In the genomic region with DNA sequence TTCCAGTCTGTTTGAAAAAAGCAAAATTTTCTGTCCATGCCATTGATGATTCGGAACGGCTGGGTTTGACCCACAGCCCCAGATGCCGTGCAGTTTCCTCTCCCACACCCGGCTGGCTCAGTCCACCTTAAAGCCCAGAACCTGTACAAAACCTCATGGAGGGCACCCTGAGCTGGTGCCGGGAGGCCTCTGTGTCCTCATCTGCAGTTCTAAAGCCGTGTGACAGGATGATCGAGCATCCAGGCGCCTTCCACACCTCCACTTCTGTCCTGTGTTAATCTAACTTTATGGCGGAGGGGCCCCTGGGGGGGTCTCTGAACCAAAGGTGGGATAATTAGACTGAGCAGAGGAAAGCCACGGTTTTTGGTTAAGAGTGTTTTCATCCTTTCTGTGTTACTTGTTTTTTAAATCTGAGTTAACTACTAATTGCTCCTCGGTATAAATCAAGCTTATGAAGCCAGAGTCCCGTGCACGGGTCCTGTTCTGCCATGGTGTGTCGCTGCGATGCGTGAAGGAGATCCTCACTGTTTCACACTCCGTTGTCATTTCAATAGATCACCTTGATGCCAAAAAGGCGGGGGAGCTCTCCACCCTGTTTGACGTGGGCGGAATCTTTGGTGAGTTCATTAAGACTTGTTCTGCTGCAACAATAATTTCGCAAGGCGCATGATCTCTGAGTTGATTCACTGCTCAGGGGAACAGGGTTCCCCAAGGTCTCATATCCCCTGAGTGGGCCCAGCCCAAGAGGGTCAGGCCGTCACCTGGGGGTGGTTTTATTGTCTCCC, we compare ENCODE assay signal across 21 cellular contexts. TPM values are rescaled to one million over a fixed set of nuclear protein-coding genes. Genes with fewer than 3 reads are reported as not detected.
DNase-seq lines count a peak whose midpoint lies in the region; ATAC-seq, FAIRE-seq and TF ChIP-seq lines count a peak whose summit lies in the region.
"Had no signal": no experiment of that assay in that cellular context is flagged by ENCODE, and none has a peak within 500 bp of the region (broad histone marks: within the 10 kb centered on the region; RNA-seq: fewer than 3 reads in every experiment).

No MANE protein-coding gene starts in this region.

- DNase-seq in activated effector memory CD4-positive, alpha-beta T cell treated with anti-CD3 and anti-CD28 coated beads, Interleukin-2, amount 50 U/mL, for 16 hours, result peak; percentile 51
- DNase-seq in activated effector memory CD4-positive, alpha-beta T cell treated with Interleukin-2 at 50 U/mL for 16 hours, result no peak
- DNase-seq in bronchial epithelial cell (ENCODE audit: low read depth) (peak; percentile 22), lower lobe of right lung (peak; percentile 38), tibial artery (peak; percentile 9 to 54), D341Med (ENCODE audit: low spot score) (no peak)
- DNase-seq in stimulated activated CD4-positive, alpha-beta T cell treated with anti-CD3 and anti-CD28 coated beads, Interleukin-1b, Interleukin-23, amount 100 ng/mL, for 48 hours, result no peak
- DNase-seq: activated CD4-positive, alpha-beta T cell treated with anti-CD3 and anti-CD28 coated beads for 36 hours; activated T-cell treated with anti-CD3 and anti-CD28 coated beads for 4 hours; DMS53; GM23248; NCI-H1048; NCI-H2081 treated with DMSO at 0.1 percent for 48 hours; NCI-H526; OCI-M1; stimulated activated CD4-positive, alpha-beta T cell treated with anti-CD3 and anti-CD28 coated beads, Interleukin-15, amount 100 ng/mL, for 24 hours; stimulated activated naive CD8-positive, alpha-beta T cell treated with anti-CD3 and anti-CD28 coated beads, Interleukin-15, Interleukin-2, amounts not matched to agents 100 U/mL and 50 U/mL, for 24 hours had no signal

- ATAC-seq in lower lobe of right lung (no peak), HG03280 (IDR thresholded peaks at IDR 0.05; ENCODE audit: unreplicated experiment) (no peak)
- ATAC-seq: activated CD4-positive, alpha-beta T cell treated with anti-CD3 and anti-CD28 coated beads for 36 hours; gastroesophageal sphincter; stimulated activated naive CD8-positive, alpha-beta T cell treated with anti-CD3 and anti-CD28 coated beads, Interleukin-15, Interleukin-2, amounts not matched to agents 100 U/mL and 50 U/mL, for 24 hours had no signal

- H3K4me3 ChIP-seq in bronchial epithelial cell (ENCODE audit: low read depth, low read length) (no peak overlapping the region), lower lobe of right lung (no peak overlapping the region), tibial artery (no peak overlapping the region)
- H3K4me3 ChIP-seq: adrenal gland, gastroesophageal sphincter, GM23248 had no signal

- FAIRE-seq in bronchial epithelial cell (lab: Jason Lieb, UNC), result peak; percentile 81
- FAIRE-seq: urothelium cell line had no signal

- H3K27ac ChIP-seq in lower lobe of right lung (no peak overlapping the region), tibial artery (no peak overlapping the region)
- H3K27ac ChIP-seq: adrenal gland, gastroesophageal sphincter, GM23248 had no signal

- H3K4me1 ChIP-seq in lower lobe of right lung, result peaks cover 14% of the 10 kb centered on the region
- H3K4me1 ChIP-seq in tibial artery, result no peaks in the 10 kb centered on the region
- H3K4me1 ChIP-seq: adrenal gland, gastroesophageal sphincter had no signal

- H3K36me3 ChIP-seq in bronchial epithelial cell (ENCODE audit: control insufficient read depth, insufficient read depth, low read length), result peaks cover 14% of the 10 kb centered on the region
- H3K36me3 ChIP-seq in lower lobe of right lung, result peaks cover 83% of the 10 kb centered on the region
- H3K36me3 ChIP-seq in tibial artery, result peaks cover 6 to 91% (median 51%) of the 10 kb centered on the region in 3 donors

- H3K9me3 ChIP-seq in lower lobe of right lung, result no peaks in the 10 kb centered on the region
- H3K9me3 ChIP-seq in tibial artery, result no peaks in the 10 kb centered on the region
- H3K9me3 ChIP-seq: adrenal gland, gastroesophageal sphincter had no signal

- intact Hi-C loops in lower lobe of right lung (cut with DNase I), result no loop called here
- intact Hi-C loops in tibial artery (cut with DNase I; ENCODE audit: low total_unique reads), result no loop called here

- TF ChIP-seq CTCF in bronchial epithelial cell (IDR thresholded peaks at IDR 0.05; ENCODE audit: insufficient read depth, low read length, severe bottlenecking) (no peak), lower lobe of right lung (IDR thresholded peaks at IDR 0.05) (no peak), tibial artery (IDR thresholded peaks at IDR 0.05) (no peak)

- H3K27me3 ChIP-seq in bronchial epithelial cell (ENCODE audit: control insufficient read depth, insufficient read depth, low read length), result no peaks in the 10 kb centered on the region
- no peaks in the 10 kb centered on the region for H3K27me3 ChIP-seq in lower lobe of right lung (ENCODE audit: low read depth)
- H3K27me3 ChIP-seq in tibial artery, result no peaks in the 10 kb centered on the region
- H3K27me3 ChIP-seq: adrenal gland, gastroesophageal sphincter had no signal

RNA-seq across cellular contexts. Expression of gene SLC37A1, which starts 49.8 kb away (rescaled TPM):
- total RNA-seq in bronchial epithelial cell (7.1 and 15.1 TPM in 2 replicates), lower lobe of right lung (28.9 TPM)
- total RNA-seq: GM23248 had no signal

Comparison
In these comparisons a context has a peak if more than half of its experiments do, and no peak if none do; other contexts are left out.
1. DNase-seq: peak in activated effector memory CD4-positive, alpha-beta T cell treated with anti-CD3 and anti-CD28 coated beads, Interleukin-2, amount 50 U/mL, for 16 hours (single experiment), bronchial epithelial cell (single experiment), lower lobe of right lung (single experiment) and tibial artery (2 of 2); none in activated effector memory CD4-positive, alpha-beta T cell treated with Interleukin-2 at 50 U/mL for 16 hours (single experiment), stimulated activated CD4-positive, alpha-beta T cell treated with anti-CD3 and anti-CD28 coated beads, Interleukin-1b, Interleukin-23, amount 100 ng/mL, for 48 hours (single experiment) and D341Med (single experiment).